In genomic region chr10:103745264-103746247, GRCh38 we compare ENCODE assay signal across 9 cellular contexts.
A peak's percentile ranks its signal among the peaks of the same experiment; 100 is the strongest.
DNase-seq lines count a peak whose midpoint lies in the region; ATAC-seq, FAIRE-seq and TF ChIP-seq lines count a peak whose summit lies in the region.
"Had no signal": no experiment of that assay in that cellular context is flagged by ENCODE, and none has a peak within 500 bp of the region (broad histone marks: within the 10 kb centered on the region; RNA-seq: fewer than 3 reads in every experiment).

No MANE protein-coding gene starts in this region.

- no peak for DNase-seq in natural killer cell treated with Interleukin-12 subunit alpha and Interleukin-12 subunit beta and Interleukin-15 and Interleukin-18, amount 100 ng/mL, for 72 hours (ENCODE audit: low spot score)
- no peak for DNase-seq in natural killer cell
- peak; percentile 55 for DNase-seq in activated CD8-positive, alpha-beta T cell treated with anti-CD3 and anti-CD28 coated beads, Interleukin-2, amount 10 ng/mL, durations not matched to agents 7 days and 5 days
- DNase-seq in keratinocyte (ENCODE audit: low read depth, low spot score): peak; percentile 95
- no peak for DNase-seq in vagina (ENCODE audit: extremely low spot score in 2 of 2)
- no peak for DNase-seq in mesothelial cell of epicardium (ENCODE audit: low spot score in 2 of 2, unreplicated experiment in 2 of 2)

- TF ChIP-seq POLR2A in vagina (IDR thresholded peaks at IDR 0.05): no peak
- TF ChIP-seq POLR2A in GM18505 (IDR thresholded peaks at IDR 0.05; ENCODE audit: borderline replicate concordance, extremely low read depth, insufficient read depth, insufficient read length): no peak

- no peaks in the 10 kb centered on the region for H3K27me3 ChIP-seq in keratinocyte (ENCODE audit: control insufficient read depth, extremely low read depth, insufficient read depth, low read length)
- no peaks in the 10 kb centered on the region for H3K27me3 ChIP-seq in vagina

- peaks cover 0 to 8% of the 10 kb centered on the region in 2 donors for H3K4me1 Mint-ChIP-seq in natural killer cell treated with Interleukin-12 subunit alpha and Interleukin-12 subunit beta and Interleukin-15 and Interleukin-18, amount 100 ng/mL, for 72 hours (ENCODE audit: low read depth in 2 of 2)
- H3K4me1 Mint-ChIP-seq in natural killer cell (peaks cover 0 to 5% of the 10 kb centered on the region in 2 donors), mesothelial cell of epicardium (peaks cover 13% of the 10 kb centered on the region)
- H3K4me1 Mint-ChIP-seq in activated CD8-positive, alpha-beta T cell treated with anti-CD3 and anti-CD28 coated beads, Interleukin-2, amount 10 ng/mL, durations not matched to agents 7 days and 5 days (ENCODE audit: low read depth): peaks cover 34% of the 10 kb centered on the region

- TF ChIP-seq CTCF in natural killer cell (IDR thresholded peaks at IDR 0.05) (no peak), keratinocyte (optimal IDR thresholded peaks at IDR 0.05 in 1 of 3, IDR thresholded peaks at IDR 0.05 in 1 of 3, conservative IDR thresholded peaks at IDR 0.05 in 1 of 3; ENCODE audit: extremely low read depth in 1 of 3, insufficient read depth in 2 of 3, low read length in 3 of 3) (peak in 1 of 3 experiments; percentile 3), vagina (IDR thresholded peaks at IDR 0.05) (no peak), mesothelial cell of epicardium (IDR thresholded peaks at IDR 0.05; ENCODE audit: unreplicated experiment) (no peak)

- POLR2A ChIA-PET in activated CD8-positive, alpha-beta T cell treated with anti-CD3 and anti-CD28 coated beads, Interleukin-2, amount 10 ng/mL, durations not matched to agents 7 days and 5 days (lab: Charles Lee): interaction anchor here (0.6 kb wide), 1 partner anchor 165 kb away, joined by 3 read pairs; no protein-coding TSS in a partner anchor

- H3K36me3 ChIP-seq in keratinocyte (ENCODE audit: control insufficient read depth in 2 of 2, extremely low read depth in 1 of 2, insufficient read depth in 2 of 2, low read length in 2 of 2): peaks cover 3 to 38% of the 10 kb centered on the region in 2 experiments
- no peaks in the 10 kb centered on the region for H3K36me3 ChIP-seq in vagina

- ATAC-seq in natural killer cell treated with Interleukin-12 subunit alpha and Interleukin-12 subunit beta and Interleukin-15 and Interleukin-18, amount 100 ng/mL, for 72 hours: peak; percentile 17 to 47
- ATAC-seq in natural killer cell: no peak
- ATAC-seq in activated CD8-positive, alpha-beta T cell treated with anti-CD3 and anti-CD28 coated beads, Interleukin-2, amount 10 ng/mL, durations not matched to agents 7 days and 5 days: peak; percentile 69
- no peak for ATAC-seq in GM18505 (IDR thresholded peaks at IDR 0.05; ENCODE audit: unreplicated experiment)
- ATAC-seq in HG03342 (IDR thresholded peaks at IDR 0.05; ENCODE audit: unreplicated experiment): no peak

- H4K20me1 ChIP-seq in keratinocyte (ENCODE audit: control insufficient read depth, extremely low read depth, insufficient read depth, low read length): no peaks in the 10 kb centered on the region

- no peak overlapping the region for H2AFZ ChIP-seq in keratinocyte (ENCODE audit: control insufficient read depth, low read length)

- no peaks in the 10 kb centered on the region for H3K36me3 Mint-ChIP-seq in natural killer cell treated with Interleukin-12 subunit alpha and Interleukin-12 subunit beta and Interleukin-15 and Interleukin-18, amount 100 ng/mL, for 72 hours
- H3K36me3 Mint-ChIP-seq in natural killer cell: no peaks in the 10 kb centered on the region
- no peaks in the 10 kb centered on the region for H3K36me3 Mint-ChIP-seq in activated CD8-positive, alpha-beta T cell treated with anti-CD3 and anti-CD28 coated beads, Interleukin-2, amount 10 ng/mL, durations not matched to agents 7 days and 5 days (ENCODE audit: low read depth)
- no peaks in the 10 kb centered on the region for H3K36me3 Mint-ChIP-seq in mesothelial cell of epicardium

- no peaks in the 10 kb centered on the region for H3K9me3 Mint-ChIP-seq in natural killer cell treated with Interleukin-12 subunit alpha and Interleukin-12 subunit beta and Interleukin-15 and Interleukin-18, amount 100 ng/mL, for 72 hours
- H3K9me3 Mint-ChIP-seq in natural killer cell (no peaks in the 10 kb centered on the region), mesothelial cell of epicardium (no peaks in the 10 kb centered on the region)
- no peaks in the 10 kb centered on the region for H3K9me3 Mint-ChIP-seq in activated CD8-positive, alpha-beta T cell treated with anti-CD3 and anti-CD28 coated beads, Interleukin-2, amount 10 ng/mL, durations not matched to agents 7 days and 5 days (ENCODE audit: insufficient read depth)
- H3K9me3 Mint-ChIP-seq: memory B cell had no signal

- H3K4me2 ChIP-seq in keratinocyte (ENCODE audit: control insufficient read depth, extremely low read depth, insufficient read depth, low read depth, low read length): peak overlapping the region; percentile 76

- dilution Hi-C loops in keratinocyte (cut with MboI; ENCODE audit: extremely low pct_ligation_motif_present, low sequenced_read_pairs): no loop called here

- no peak overlapping the region for H3K27ac Mint-ChIP-seq in natural killer cell treated with Interleukin-12 subunit alpha and Interleukin-12 subunit beta and Interleukin-15 and Interleukin-18, amount 100 ng/mL, for 72 hours
- H3K27ac Mint-ChIP-seq in natural killer cell (no peak overlapping the region), mesothelial cell of epicardium (no peak overlapping the region)
- H3K27ac Mint-ChIP-seq in activated CD8-positive, alpha-beta T cell treated with anti-CD3 and anti-CD28 coated beads, Interleukin-2, amount 10 ng/mL, durations not matched to agents 7 days and 5 days: peak overlapping the region; percentile 65
- H3K27ac Mint-ChIP-seq: memory B cell had no signal

- H3K9me3 ChIP-seq in keratinocyte (ENCODE audit: control insufficient read depth, low read depth, low read length): no peaks in the 10 kb centered on the region
- H3K9me3 ChIP-seq in vagina: no peaks in the 10 kb centered on the region

- no peaks in the 10 kb centered on the region for H3K27me3 Mint-ChIP-seq in natural killer cell treated with Interleukin-12 subunit alpha and Interleukin-12 subunit beta and Interleukin-15 and Interleukin-18, amount 100 ng/mL, for 72 hours
- peaks cover 0 to 4% of the 10 kb centered on the region in 2 donors for H3K27me3 Mint-ChIP-seq in natural killer cell (ENCODE audit: low read depth in 2 of 2)
- H3K27me3 Mint-ChIP-seq in activated CD8-positive, alpha-beta T cell treated with anti-CD3 and anti-CD28 coated beads, Interleukin-2, amount 10 ng/mL, durations not matched to agents 7 days and 5 days (ENCODE audit: low read depth): peaks cover 3% of the 10 kb centered on the region
- H3K27me3 Mint-ChIP-seq in mesothelial cell of epicardium (ENCODE audit: low read depth): no peaks in the 10 kb centered on the region

- H3K27ac ChIP-seq in keratinocyte (ENCODE audit: control insufficient read depth, insufficient read depth, low read length) (peak overlapping the region; percentile 93), vagina (peak overlapping the region; percentile 81)

- FAIRE-seq in keratinocyte (lab: Jason Lieb, UNC): peak; percentile 90

- intact Hi-C loops in natural killer cell (cut with micrococcal nuclease) (no loop called here), vagina (cut with DNase I) (no loop called here)

- CTCF ChIA-PET in activated CD8-positive, alpha-beta T cell treated with anti-CD3 and anti-CD28 coated beads, Interleukin-2, amount 10 ng/mL, durations not matched to agents 7 days and 5 days (lab: Charles Lee): interaction anchor here (0.8 to 1.4 kb wide), 5 partner anchors 8 to 181 kb away, joined by 3 to 6 read pairs (median 4); no protein-coding TSS in a partner anchor

- no peak overlapping the region for H3K4me3 Mint-ChIP-seq in natural killer cell treated with Interleukin-12 subunit alpha and Interleukin-12 subunit beta and Interleukin-15 and Interleukin-18, amount 100 ng/mL, for 72 hours
- H3K4me3 Mint-ChIP-seq in natural killer cell (no peak overlapping the region), mesothelial cell of epicardium (no peak overlapping the region)
- no peak overlapping the region for H3K4me3 Mint-ChIP-seq in activated CD8-positive, alpha-beta T cell treated with anti-CD3 and anti-CD28 coated beads, Interleukin-2, amount 10 ng/mL, durations not matched to agents 7 days and 5 days
- H3K4me3 Mint-ChIP-seq: memory B cell had no signal

- H3K79me2 ChIP-seq in keratinocyte (ENCODE audit: control insufficient read depth, insufficient read depth, low read length): peaks cover 55% of the 10 kb centered on the region

- peaks cover 9% of the 10 kb centered on the region for H3K9me1 ChIP-seq in keratinocyte (ENCODE audit: control insufficient read depth, extremely low read depth, insufficient read depth, low read length)

- H3K4me1 ChIP-seq in keratinocyte (ENCODE audit: control insufficient read depth, extremely low read depth, insufficient read depth, low read length) (peaks cover 82% of the 10 kb centered on the region), vagina (peaks cover 59% of the 10 kb centered on the region)

- H3K9ac ChIP-seq in keratinocyte (ENCODE audit: control insufficient read depth, extremely low read depth, insufficient read depth, low read length): peak overlapping the region; percentile 75

- peak overlapping the region in 1 of 3 experiments; percentile 21 for H3K4me3 ChIP-seq in keratinocyte (ENCODE audit: control insufficient read depth in 2 of 3, extremely low read depth in 1 of 3, insufficient read depth in 2 of 3, low read depth in 1 of 3, low read length in 3 of 3)
- no peak overlapping the region for H3K4me3 ChIP-seq in vagina

Comparison
In these comparisons a context has a peak if more than half of its experiments do, and no peak if none do; other contexts are left out.
1. ATAC-seq: peak in natural killer cell treated with Interleukin-12 subunit alpha and Interleukin-12 subunit beta and Interleukin-15 and Interleukin-18, amount 100 ng/mL, for 72 hours (2 of 2) and activated CD8-positive, alpha-beta T cell treated with anti-CD3 and anti-CD28 coated beads, Interleukin-2, amount 10 ng/mL, durations not matched to agents 7 days and 5 days (single experiment); none in natural killer cell (0 of 3), GM18505 (single experiment) and HG03342 (single experiment).
2. DNase-seq: peak in activated CD8-positive, alpha-beta T cell treated with anti-CD3 and anti-CD28 coated beads, Interleukin-2, amount 10 ng/mL, durations not matched to agents 7 days and 5 days (single experiment) and keratinocyte (single experiment); none in natural killer cell treated with Interleukin-12 subunit alpha and Interleukin-12 subunit beta and Interleukin-15 and Interleukin-18, amount 100 ng/mL, for 72 hours (single experiment), natural killer cell (single experiment), vagina (0 of 2) and mesothelial cell of epicardium (0 of 2).